In genomic region chr6:83065511-83066192, GRCh38 we compare ENCODE assay signal across 9 cellular contexts. TPM values are rescaled to one million over a fixed set of nuclear protein-coding genes. Genes with fewer than 3 reads are reported as not detected.
A peak's percentile ranks its signal among the peaks of the same experiment; 100 is the strongest.
DNase-seq lines count a peak whose midpoint lies in the region; ATAC-seq, FAIRE-seq and TF ChIP-seq lines count a peak whose summit lies in the region.
"Had no signal": no experiment of that assay in that cellular context is flagged by ENCODE, and none has a peak within 500 bp of the region (broad histone marks: within the 10 kb centered on the region; RNA-seq: fewer than 3 reads in every experiment).

UBE3D (minus strand) TSS chr6:83065841; CDS start chr6:83065718, 123 bp downstream.

- peaks cover 9% of the 10 kb centered on the region for H3K36me3 Mint-ChIP-seq in activated CD4-positive, alpha-beta T cell treated with anti-CD3 and anti-CD28 coated beads for 36 hours (ENCODE audit: low read depth)

- POLR2A ChIA-PET in activated CD4-positive, alpha-beta T cell treated with anti-CD3 and anti-CD28 coated beads for 36 hours (lab: Charles Lee): no interaction called here
- POLR2A ChIA-PET in HepG2 (lab: Yijun Ruan, JAX): interaction anchor here (1.1 to 1.9 kb wide), 3 partner anchors 128 to 818 kb away, joined by 6 to 43 read pairs (median 6); partner anchors contain the start of genes IBTK, PGM3 and RWDD2A

- H3K9ac ChIP-seq in HepG2 (ENCODE audit: insufficient read depth, low read depth, low read length): peak within 1 kb of the TSS; percentile 80

- no peak for FAIRE-seq in HepG2 (lab: Jason Lieb, UNC)
- FAIRE-seq: colon had no signal

- TF ChIP-seq CTCF in coronary artery (IDR thresholded peaks at IDR 0.05): peak; percentile 88
- TF ChIP-seq CTCF in HepG2 (CRISPR knock-in tag; IDR thresholded peaks at IDR 0.05): peak; percentile 96

- no peaks in the 10 kb centered on the region for H3K9me3 Mint-ChIP-seq in activated CD4-positive, alpha-beta T cell treated with anti-CD3 and anti-CD28 coated beads for 36 hours (ENCODE audit: low read depth)

- CTCF ChIA-PET in activated CD4-positive, alpha-beta T cell treated with anti-CD3 and anti-CD28 coated beads for 36 hours (lab: Charles Lee): interaction anchor here (0.6 to 7.1 kb wide), 39 partner anchors 9 to 1086 kb away, joined by 3 to 101 read pairs (median 4); partner anchors contain the start of genes IBTK, PGM3, PRSS35 and RWDD2A
- CTCF ChIA-PET in HepG2 (lab: Yijun Ruan, JAX; ENCODE audit: low intra/inter-chr PET ratio, low total read pairs): no interaction called here

- peaks cover 30% of the 10 kb centered on the region for H3K4me1 ChIP-seq in HepG2 (ENCODE audit: insufficient read depth, low read length)

- peak within 1 kb of the TSS; percentile 87 for H3K4me3 ChIP-seq in coronary artery
- peak within 1 kb of the TSS; percentile 68 to 85 (median 83) for H3K4me3 ChIP-seq in HepG2 (replicated peaks in 1 of 3; ENCODE audit: insufficient read depth in 1 of 3, low read depth in 2 of 3, low read length in 3 of 3)

- peak within 1 kb of the TSS; percentile 81 for H3K27ac Mint-ChIP-seq in activated CD4-positive, alpha-beta T cell treated with anti-CD3 and anti-CD28 coated beads for 36 hours

- 0 out of 2 replicates have a peak, but pooled peaks have one; percentile 46 for TF ChIP-seq RAD21 in HepG2 (CRISPR knock-in tag; IDR thresholded peaks at IDR 0.05)

- H3K4me1 Mint-ChIP-seq in activated CD4-positive, alpha-beta T cell treated with anti-CD3 and anti-CD28 coated beads for 36 hours: peaks cover 41% of the 10 kb centered on the region

- peak within 1 kb of the TSS; percentile 92 for H2AFZ ChIP-seq in HepG2 (ENCODE audit: low read length)

- H4K20me1 ChIP-seq in HepG2 (ENCODE audit: insufficient read depth, low read length): no peaks in the 10 kb centered on the region

- H3K4me3 Mint-ChIP-seq in activated CD4-positive, alpha-beta T cell treated with anti-CD3 and anti-CD28 coated beads for 36 hours: peak within 1 kb of the TSS; percentile 82

- 0% methylated on average over 13 of the region's 48 CpGs for WGBS in HepG2 (ENCODE audit: low lambda C conversion rate)

- peak; percentile 91 to 93 for TF ChIP-seq POLR2A in HepG2 (IDR thresholded peaks at IDR 0.05; ENCODE audit: insufficient read depth in 1 of 2, low read depth in 2 of 2, low read length in 2 of 2)

- H3K27ac ChIP-seq in coronary artery: peak within 1 kb of the TSS; percentile 32 to 41
- peak within 1 kb of the TSS; percentile 74 for H3K27ac ChIP-seq in HepG2 (ENCODE audit: extremely low read length, insufficient read depth, low read length)

- intact Hi-C loops in activated CD4-positive, alpha-beta T cell treated with anti-CD3 and anti-CD28 coated beads for 36 hours (cut with DNase I, micrococcal nuclease): loop anchor here (1.0 to 5.0 kb wide), 7 partner anchors 227 to 1313 kb away; partner anchors contain the start of genes CEP162 (in 2 of the 2), IBTK (in 2 of the 2) and TENT5A (in 1 of the 2)
- intact Hi-C loops in HepG2 (cut with micrococcal nuclease; ENCODE audit: unreplicated experiment): loop anchor here (5.0 kb wide), 2 partner anchors 447 to 818 kb away; partner anchors contain the start of genes IBTK and PRSS35

- peaks cover 23% of the 10 kb centered on the region for H3K79me2 ChIP-seq in HepG2 (ENCODE audit: insufficient read depth, low read length)

- ATAC-seq in GM18873 (IDR thresholded peaks at IDR 0.05; ENCODE audit: low FRiP score, unreplicated experiment) (peak; percentile 66), HG03108 (IDR thresholded peaks at IDR 0.05; ENCODE audit: unreplicated experiment) (peak; percentile 57), HepG2 (peak; percentile 87)
- peak; percentile 76 for ATAC-seq in activated CD4-positive, alpha-beta T cell treated with anti-CD3 and anti-CD28 coated beads for 36 hours

- BruUV-seq in HepG2 (replicated peaks; lab: Mats Ljungman, UMichigan): no TSS peak

- no peak; a peak in 1 of 4 replicates for TF ChIP-seq EP300 in HepG2 (IDR thresholded peaks at IDR 0.05; ENCODE audit: low read depth in 2 of 2, low read length in 2 of 2)
- TF ChIP-seq EP300 in HepG2 (CRISPR knock-in tag; IDR thresholded peaks at IDR 0.05; ENCODE audit: borderline replicate concordance): 0 out of 2 replicates have a peak, but pooled peaks have one; percentile 25

- peak within 1 kb of the TSS; percentile 89 for H3K4me2 ChIP-seq in HepG2 (ENCODE audit: low read depth, low read length)

- H3K27me3 Mint-ChIP-seq in activated CD4-positive, alpha-beta T cell treated with anti-CD3 and anti-CD28 coated beads for 36 hours: no peaks in the 10 kb centered on the region

- no peaks in the 10 kb centered on the region for H3K36me3 ChIP-seq in HepG2 (replicated peaks in 1 of 2; ENCODE audit: control insufficient read depth in 1 of 2, insufficient read depth in 2 of 2, low read length in 2 of 2)

- peak; percentile 85 to 87 for DNase-seq in AML-193 (lab: John Stamatoyannopoulos, UW)
- DNase-seq in NCI-H446 (lab: John Stamatoyannopoulos, UW): peak; percentile 41 to 85
- peak; percentile 96 for DNase-seq in activated CD4-positive, alpha-beta T cell treated with anti-CD3 and anti-CD28 coated beads for 36 hours
- peak; percentile 90 for DNase-seq in coronary artery (ENCODE audit: low spot score)
- DNase-seq in HepG2 (ENCODE audit: low spot score): peak; percentile 81
- DNase-seq in stimulated activated CD4-positive, alpha-beta T cell treated with anti-CD3 and anti-CD28 coated beads, Interleukin-2, amount 100 ng/mL, for 48 hours: peak; percentile 94 to 96

- in situ Hi-C loops in HepG2 (cut with HindIII; ENCODE audit: extremely low pct_ligation_motif_present, low pct_unique_long_range_greater_than_20kb): loop anchor here (5.0 to 25.0 kb wide), 4 partner anchors 152 to 818 kb away; partner anchors contain the start of genes IBTK and PRSS35

- no peaks in the 10 kb centered on the region for H3K9me3 ChIP-seq in HepG2 (ENCODE audit: low read length)

- H3K27me3 ChIP-seq in HepG2 (ENCODE audit: control insufficient read depth in 1 of 2, insufficient read depth in 2 of 2, low read length in 2 of 2): no peaks in the 10 kb centered on the region; a peak in 1 of 5 replicates

TF ChIP-seq in HepG2, 621 proteins besides CTCF, POLR2A, EP300 and RAD21 (continues in another document):
- TF ChIP-seq ZNF792 (CRISPR knock-in tag; IDR thresholded peaks at IDR 0.05): peak; percentile 47; the same call in 1 of the 2 replicates
- TF ChIP-seq ZNF691 (CRISPR knock-in tag; IDR thresholded peaks at IDR 0.05; ENCODE audit: borderline replicate concordance, low read depth): peak; percentile 42; the same call in 1 of the 2 replicates
- peak; percentile 34; a peak in 1 of 4 replicates for TF ChIP-seq NR2F1 (CRISPR knock-in tag; IDR thresholded peaks at IDR 0.05)
- TF ChIP-seq YEATS4 (CRISPR knock-in tag; IDR thresholded peaks at IDR 0.05; ENCODE audit: borderline replicate concordance): peak; percentile 74; the same call in 1 of the 2 replicates
- no peak for TF ChIP-seq JDP2 (CRISPR knock-in tag; IDR thresholded peaks at IDR 0.05; ENCODE audit: borderline replicate concordance)
- peak; percentile 43; the same call in 1 of the 2 replicates for TF ChIP-seq TOE1 (CRISPR knock-in tag; IDR thresholded peaks at IDR 0.05)
- TF ChIP-seq ZNF331 (CRISPR knock-in tag; IDR thresholded peaks at IDR 0.05): peak; percentile 88; the same call in 1 of the 2 replicates
- peak; percentile 64; the same call in 1 of the 2 replicates for TF ChIP-seq ZFX (CRISPR knock-in tag; IDR thresholded peaks at IDR 0.05; ENCODE audit: low read depth)
- TF ChIP-seq HNRNPLL (IDR thresholded peaks at IDR 0.05; ENCODE audit: low read depth, low read length, poor library complexity, severe bottlenecking): peak; percentile 73
- TF ChIP-seq ZNF713 (CRISPR knock-in tag; IDR thresholded peaks at IDR 0.05): no peak
- peak; percentile 54; the same call in 1 of the 2 replicates for TF ChIP-seq TBX2 (CRISPR knock-in tag; IDR thresholded peaks at IDR 0.05; ENCODE audit: borderline replicate concordance)

RNA-seq across cellular contexts. Expression of gene UBE3D, which starts in this region (rescaled TPM):
- total RNA-seq in activated CD4-positive, alpha-beta T cell treated with anti-CD3 and anti-CD28 coated beads for 36 hours: 1 to 10 TPM; 6.5 to 7.1 TPM
- total RNA-seq in HepG2 (2016; rRNA removed; fragmentation: Illumina TruSeq; extraction: Trizol): 11.4 and 12.3 TPM in 2 replicates
- total RNA-seq in HepG2 (2016; cell fraction: cytosol; rRNA removed; fragmentation: Illumina TruSeq; extraction: Trizol; ENCODE audit: low read depth): 14.8 and 15.3 TPM in 2 replicates
- 10.2 and 14.5 TPM in 2 replicates for total RNA-seq in HepG2 (2016; cell fraction: insoluble cytoplasmic fraction; rRNA removed; fragmentation: Illumina TruSeq; extraction: Trizol)
- 11.2 and 12.0 TPM in 2 replicates for total RNA-seq in HepG2 (2016; cell fraction: membrane; rRNA removed; fragmentation: Illumina TruSeq; extraction: Trizol)
- total RNA-seq in HepG2 (2016; cell fraction: nucleus; rRNA removed; fragmentation: Illumina TruSeq; extraction: Trizol): 19.3 and 19.9 TPM in 2 replicates
- polyA plus RNA-seq in HepG2 (2011; rRNA removed): 3.4 and 5.1 TPM in 2 replicates
- polyA plus RNA-seq in HepG2 (2011; cell fraction: cytosol; rRNA removed): 2.8 and 3.6 TPM in 2 replicates
- polyA plus RNA-seq in HepG2 (2011; cell fraction: nucleus; rRNA removed): 2.6 and 2.7 TPM in 2 replicates
- polyA plus RNA-seq in HepG2 (2012): 4.1 and 4.3 TPM in 2 replicates
- 3.1 and 3.8 TPM in 2 replicates for polyA plus RNA-seq in HepG2 (2016; cell fraction: cytosol; fragmentation: Illumina TruSeq; extraction: Trizol; ENCODE audit: low read depth)
- polyA plus RNA-seq in HepG2 (2016; cell fraction: insoluble cytoplasmic fraction; fragmentation: Illumina TruSeq; extraction: Trizol; ENCODE audit: low read depth): 9.8 and 11.2 TPM in 2 replicates
- polyA plus RNA-seq in HepG2 (2016; cell fraction: membrane; fragmentation: Illumina TruSeq; extraction: Trizol; ENCODE audit: low read depth): 5.6 and 6.4 TPM in 2 replicates
- polyA plus RNA-seq in HepG2 (2016; cell fraction: nucleus; fragmentation: Illumina TruSeq; extraction: Trizol; ENCODE audit: insufficient read depth, low read depth): 6.4 and 7.3 TPM in 2 replicates
- 4.1 and 4.5 TPM in 2 replicates for polyA minus RNA-seq in HepG2 (2011; rRNA and poly(A)+ RNA removed; ENCODE audit: low replicate concordance)
- 3.8 and 4.3 TPM in 2 replicates for polyA minus RNA-seq in HepG2 (2011; cell fraction: cytosol; rRNA and poly(A)+ RNA removed)
- polyA minus RNA-seq in HepG2 (2011; cell fraction: nucleus; rRNA and poly(A)+ RNA removed): 23.1 and 23.9 TPM in 2 replicates

Comparison
In these comparisons a context has a peak if more than half of its experiments do, and no peak if none do; other contexts are left out.
1. Peak in every context shown above with its lines: DNase-seq, ATAC-seq, H3K4me3 ChIP-seq and H3K27ac ChIP-seq.